In genomic region chr16:30006095-30006473, GRCh38 we compare ENCODE assay signal across 16 cellular contexts. TPM values are rescaled to one million over a fixed set of nuclear protein-coding genes. Genes with fewer than 3 reads are reported as not detected.
DNase-seq lines count a peak whose midpoint lies in the region; ATAC-seq and TF ChIP-seq lines count a peak whose summit lies in the region.
"Had no signal": no experiment of that assay in that cellular context is flagged by ENCODE, and none has a peak within 500 bp of the region (broad histone marks: within the 10 kb centered on the region; RNA-seq: fewer than 3 reads in every experiment).

No MANE protein-coding gene starts in this region.

- H3K4me1 ChIP-seq in uterus: peaks cover 0 to 12% of the 10 kb centered on the region in 2 donors

- H3K4me3 ChIP-seq in uterus: no peak overlapping the region
- H3K4me3 ChIP-seq: MG63, PC-9 had no signal

- H3K4me1 Mint-ChIP-seq in chondrocyte (ENCODE audit: low read depth): peaks cover 4% of the 10 kb centered on the region
- H3K4me1 Mint-ChIP-seq in stimulated activated effector memory CD8-positive, alpha-beta T cell treated with anti-CD3 and anti-CD28 coated beads, Interleukin-12 subunit alpha, Interleukin-12 subunit beta, amount 100 ng/mL, for 72 hours: peaks cover 34% of the 10 kb centered on the region

- H3K36me3 Mint-ChIP-seq in chondrocyte (ENCODE audit: low read depth): no peaks in the 10 kb centered on the region
- H3K36me3 Mint-ChIP-seq in stimulated activated effector memory CD8-positive, alpha-beta T cell treated with anti-CD3 and anti-CD28 coated beads, Interleukin-12 subunit alpha, Interleukin-12 subunit beta, amount 100 ng/mL, for 72 hours: peaks cover 32% of the 10 kb centered on the region

- TF ChIP-seq POLR2A in GM19193 (IDR thresholded peaks at IDR 0.05; ENCODE audit: extremely low read depth, insufficient read depth, insufficient read length) (peak; percentile 6), uterus (IDR thresholded peaks at IDR 0.05) (no peak)

- no peak overlapping the region for H3K27ac ChIP-seq in uterus
- H3K27ac ChIP-seq: PC-9 had no signal

- DNase-seq in DMS53 (lab: John Stamatoyannopoulos, UW) (peak; percentile 23), DMS53 treated with DMSO at 0.1 percent for 48 hours (lab: John Stamatoyannopoulos, UW; ENCODE audit: unreplicated experiment) (no peak), chondrocyte (ENCODE audit: low spot score) (peak; percentile 90), uterus (no peak)
- no peak for DNase-seq in stimulated activated effector memory CD8-positive, alpha-beta T cell treated with anti-CD3 and anti-CD28 coated beads, Interleukin-12 subunit alpha, Interleukin-12 subunit beta, amount 100 ng/mL, for 72 hours (ENCODE audit: low spot score in 2 of 2)
- DNase-seq: KG1, MG63, NCI-H2227 treated with DMSO at 0.1 percent for 48 hours, NCI-H526 treated with DMSO at 0.1 percent for 48 hours had no signal

- H3K36me3 ChIP-seq in uterus: no peaks in the 10 kb centered on the region

- no peak for TF ChIP-seq CTCF in chondrocyte (IDR thresholded peaks at IDR 0.05)
- no peak for TF ChIP-seq CTCF in uterus (IDR thresholded peaks at IDR 0.05)

- intact Hi-C loops in uterus (cut with DNase I; ENCODE audit: low total_unique reads): no loop called here

- peaks cover 11% of the 10 kb centered on the region for H3K27me3 Mint-ChIP-seq in chondrocyte (ENCODE audit: low read depth)

- peaks cover 13% of the 10 kb centered on the region in 2 donors for H3K27me3 ChIP-seq in uterus
- H3K27me3 ChIP-seq: BE2C, MG63 had no signal

- no peak overlapping the region for H3K27ac Mint-ChIP-seq in chondrocyte (ENCODE audit: unreplicated experiment)
- peak overlapping the region; percentile 12 for H3K27ac Mint-ChIP-seq in stimulated activated effector memory CD8-positive, alpha-beta T cell treated with anti-CD3 and anti-CD28 coated beads, Interleukin-12 subunit alpha, Interleukin-12 subunit beta, amount 100 ng/mL, for 72 hours
- H3K27ac Mint-ChIP-seq: CD4-positive, CD25-positive, alpha-beta regulatory T cell had no signal

- ATAC-seq in stimulated activated effector memory CD8-positive, alpha-beta T cell treated with anti-CD3 and anti-CD28 coated beads, Interleukin-12 subunit alpha, Interleukin-12 subunit beta, amount 100 ng/mL, for 72 hours: no peak
- no peak for ATAC-seq in GM21360 (IDR thresholded peaks at IDR 0.05; ENCODE audit: unreplicated experiment)

- no peak overlapping the region for H3K4me3 Mint-ChIP-seq in chondrocyte (ENCODE audit: unreplicated experiment)
- no peak overlapping the region for H3K4me3 Mint-ChIP-seq in stimulated activated effector memory CD8-positive, alpha-beta T cell treated with anti-CD3 and anti-CD28 coated beads, Interleukin-12 subunit alpha, Interleukin-12 subunit beta, amount 100 ng/mL, for 72 hours

- H3K9me3 ChIP-seq in uterus: no peaks in the 10 kb centered on the region
- H3K9me3 ChIP-seq: BE2C, MG63 had no signal

- H3K9me3 Mint-ChIP-seq in chondrocyte (ENCODE audit: low read depth): no peaks in the 10 kb centered on the region
- H3K9me3 Mint-ChIP-seq in stimulated activated effector memory CD8-positive, alpha-beta T cell treated with anti-CD3 and anti-CD28 coated beads, Interleukin-12 subunit alpha, Interleukin-12 subunit beta, amount 100 ng/mL, for 72 hours: no peaks in the 10 kb centered on the region
- H3K9me3 Mint-ChIP-seq: CD4-positive, CD25-positive, alpha-beta regulatory T cell had no signal

RNA-seq across cellular contexts. Expression of gene DOC2A, which starts 4.7 kb away (rescaled TPM):
- total RNA-seq in chondrocyte (0.15 to 0.29 TPM in 2 of 3 replicates, not detected in the other), uterus (1 to 10 TPM in 3 of 4 donors, not detected in 1; 1.0 to 2.6 (median 1.8) TPM)
- total RNA-seq: CD4-positive, CD25-positive, alpha-beta regulatory T cell; RPMI7951 had no signal

RNA-seq across cellular contexts. Expression of gene INO80E, which starts 10.0 kb away (rescaled TPM):
- total RNA-seq in chondrocyte: 57.1 to 68.5 TPM (median 64.6 TPM) in 3 replicates
- 100 to 1,000 TPM in 1 of 4 donors, 10 to 100 TPM in 2, 1 to 10 TPM in 1; 4.1 to 714 (median 68.9) TPM for total RNA-seq in uterus

RNA-seq across cellular contexts. Expression of gene HIRIP3, which starts 10.7 kb away (rescaled TPM):
- total RNA-seq in chondrocyte: 8.4 to 14.0 TPM (median 9.9 TPM) in 3 replicates
- total RNA-seq in uterus: 10 to 100 TPM in 2 of 4 donors, 1 to 10 TPM in 2; 3.8 to 20.4 (median 13.5) TPM

RNA-seq across cellular contexts. Expression of gene C16orf92, which starts 16.9 kb away (rescaled TPM):
- not detected in 3 replicates for total RNA-seq in chondrocyte
- not detected for total RNA-seq in uterus
- total RNA-seq: CD4-positive, CD25-positive, alpha-beta regulatory T cell; NCI-H460; PC-9; RPMI7951 had no signal

RNA-seq across cellular contexts. Expression of gene TLCD3B, which starts 25.0 kb away (rescaled TPM):
- total RNA-seq in chondrocyte (0.28 to 0.77 TPM (median 0.44 TPM) in 3 replicates), uterus (under 1 TPM in 1 of 4 donors, not detected in 3; 0.62 TPM)
- total RNA-seq: CD4-positive, CD25-positive, alpha-beta regulatory T cell had no signal

Comparison
In these comparisons a context has a peak if more than half of its experiments do, and no peak if none do; other contexts are left out.
1. DNase-seq: peak in DMS53 (single experiment) and chondrocyte (single experiment); none in DMS53 treated with DMSO at 0.1 percent for 48 hours (single experiment), stimulated activated effector memory CD8-positive, alpha-beta T cell treated with anti-CD3 and anti-CD28 coated beads, Interleukin-12 subunit alpha, Interleukin-12 subunit beta, amount 100 ng/mL, for 72 hours (0 of 2) and uterus (0 of 2).